10 cellular contexts compared by ENCODE assay signal in genomic region chr13:47788844-47789243, GRCh38.
"Had no signal": no experiment of that assay in that cellular context is flagged by ENCODE, and none has a peak within 500 bp of the region (broad histone marks: within the 10 kb centered on the region; RNA-seq: fewer than 3 reads in every experiment).

No MANE protein-coding gene starts in this region.

- H3K4me1 ChIP-seq: HAP-1 had no signal

- H3K27ac Mint-ChIP-seq: H9, HFFc6 had no signal

- H3K36me3 ChIP-seq: HAP-1 had no signal

- H3K4me3 Mint-ChIP-seq: H9, HFFc6 had no signal

- ATAC-seq: HCT116 had no signal

- H2AFZ ChIP-seq: GM23248 had no signal

- DNase-seq: GM23248, GOT3, H7, H9, HCEC 1CT, HFFc6 had no signal

- H3K27ac ChIP-seq: GM23248 had no signal

- H3K4me1 Mint-ChIP-seq: H9 had no signal

- FAIRE-seq: H1, H54 had no signal

- H3K4me3 ChIP-seq: GM23248, HAP-1 had no signal
